1 cellular context compared by ENCODE assay signal in genomic region chr6:52881996-52882841, GRCh38.
A peak's percentile ranks its signal among the peaks of the same experiment; 100 is the strongest.
TF ChIP-seq lines count a peak whose summit lies in the region.

No MANE protein-coding gene starts in this region.

TF ChIP-seq in K562, 482 proteins besides CTCF, POLR2A, EP300 and RAD21 (continued from another document):
- TF ChIP-seq ZBTB40 (IDR thresholded peaks at IDR 0.05), result no peak
- TF ChIP-seq ZBTB40 (CRISPR knock-in tag; IDR thresholded peaks at IDR 0.05), result no peak
- 0 out of 2 replicates have a peak, but pooled peaks have one; percentile 11 for TF ChIP-seq THRB (CRISPR knock-in tag; conservative IDR thresholded peaks at IDR 0.05)
- no peak for TF ChIP-seq NR2C2 (CRISPR knock-in tag; IDR thresholded peaks at IDR 0.05)
- no peak; the same call in 1 of the 2 replicates for TF ChIP-seq NR2C2 (tag; IDR thresholded peaks at IDR 0.05)
- TF ChIP-seq DACH1 (IDR thresholded peaks at IDR 0.05; ENCODE audit: partially characterized antibody), result no peak
- peak; percentile 25; the same call in 1 of the 2 replicates for TF ChIP-seq CXXC5 (CRISPR knock-in tag; IDR thresholded peaks at IDR 0.05)
- no peak for TF ChIP-seq ZNF121 (CRISPR knock-in tag; conservative IDR thresholded peaks at IDR 0.05)
- TF ChIP-seq CEBPB (tag; IDR thresholded peaks at IDR 0.05), result no peak
- TF ChIP-seq RBM25 (IDR thresholded peaks at IDR 0.05; ENCODE audit: low read depth, low read length, severe bottlenecking), result peak; percentile 22
- no peak for TF ChIP-seq ETS1 (conservative IDR thresholded peaks at IDR 0.05; ENCODE audit: control insufficient read depth, low read depth, low read length)
- no peak for TF ChIP-seq FOXO4 (CRISPR knock-in tag; IDR thresholded peaks at IDR 0.05)
